ENCODE assay signal across 1 cellular context in the genomic region with DNA sequence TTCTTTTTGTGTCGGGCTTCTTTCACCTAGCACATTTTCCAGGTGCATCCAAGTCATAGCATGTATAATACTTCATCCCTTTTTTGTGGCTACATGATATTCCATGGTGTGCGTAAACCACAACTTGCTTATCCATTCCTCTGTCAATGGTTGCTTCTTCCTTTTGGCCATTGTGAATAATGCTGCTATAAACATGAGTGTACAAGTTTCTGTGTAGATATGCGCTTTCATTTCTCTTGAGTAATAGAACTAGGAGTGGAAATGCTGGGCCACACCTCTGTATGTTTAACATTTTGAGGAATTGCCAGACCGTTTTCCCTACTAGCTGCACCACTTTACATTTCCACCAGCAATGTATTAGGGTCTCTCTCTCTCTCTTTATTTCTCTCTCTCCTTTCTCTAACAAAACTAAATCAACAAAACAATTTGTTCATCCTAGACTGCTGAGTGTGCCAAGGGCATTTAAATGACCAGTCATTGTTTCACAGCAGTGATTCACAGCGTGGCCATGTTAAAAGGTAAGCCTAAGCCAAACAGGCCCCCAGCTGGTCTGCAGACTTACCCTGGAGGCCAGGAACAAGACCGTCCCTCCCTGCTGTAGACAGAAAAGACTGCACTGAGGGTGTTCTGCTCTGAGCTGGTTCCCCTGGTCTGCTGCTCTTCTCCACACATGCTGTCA.
TF ChIP-seq lines count a peak whose summit lies in the region.

No MANE protein-coding gene starts in this region.

TF ChIP-seq in HCT116, 20 proteins besides CTCF, POLR2A, EP300 and RAD21 (continued from another document):
- TF ChIP-seq, protein P1, sequence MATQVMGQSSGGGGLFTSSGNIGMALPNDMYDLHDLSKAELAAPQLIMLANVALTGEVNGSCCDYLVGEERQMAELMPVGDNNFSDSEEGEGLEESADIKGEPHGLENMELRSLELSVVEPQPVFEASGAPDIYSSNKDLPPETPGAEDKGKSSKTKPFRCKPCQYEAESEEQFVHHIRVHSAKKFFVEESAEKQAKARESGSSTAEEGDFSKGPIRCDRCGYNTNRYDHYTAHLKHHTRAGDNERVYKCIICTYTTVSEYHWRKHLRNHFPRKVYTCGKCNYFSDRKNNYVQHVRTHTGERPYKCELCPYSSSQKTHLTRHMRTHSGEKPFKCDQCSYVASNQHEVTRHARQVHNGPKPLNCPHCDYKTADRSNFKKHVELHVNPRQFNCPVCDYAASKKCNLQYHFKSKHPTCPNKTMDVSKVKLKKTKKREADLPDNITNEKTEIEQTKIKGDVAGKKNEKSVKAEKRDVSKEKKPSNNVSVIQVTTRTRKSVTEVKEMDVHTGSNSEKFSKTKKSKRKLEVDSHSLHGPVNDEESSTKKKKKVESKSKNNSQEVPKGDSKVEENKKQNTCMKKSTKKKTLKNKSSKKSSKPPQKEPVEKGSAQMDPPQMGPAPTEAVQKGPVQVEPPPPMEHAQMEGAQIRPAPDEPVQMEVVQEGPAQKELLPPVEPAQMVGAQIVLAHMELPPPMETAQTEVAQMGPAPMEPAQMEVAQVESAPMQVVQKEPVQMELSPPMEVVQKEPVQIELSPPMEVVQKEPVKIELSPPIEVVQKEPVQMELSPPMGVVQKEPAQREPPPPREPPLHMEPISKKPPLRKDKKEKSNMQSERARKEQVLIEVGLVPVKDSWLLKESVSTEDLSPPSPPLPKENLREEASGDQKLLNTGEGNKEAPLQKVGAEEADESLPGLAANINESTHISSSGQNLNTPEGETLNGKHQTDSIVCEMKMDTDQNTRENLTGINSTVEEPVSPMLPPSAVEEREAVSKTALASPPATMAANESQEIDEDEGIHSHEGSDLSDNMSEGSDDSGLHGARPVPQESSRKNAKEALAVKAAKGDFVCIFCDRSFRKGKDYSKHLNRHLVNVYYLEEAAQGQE (IDR thresholded peaks at IDR 0.05; ENCODE audit: low read depth), result no peak
- TF ChIP-seq, protein P2, sequence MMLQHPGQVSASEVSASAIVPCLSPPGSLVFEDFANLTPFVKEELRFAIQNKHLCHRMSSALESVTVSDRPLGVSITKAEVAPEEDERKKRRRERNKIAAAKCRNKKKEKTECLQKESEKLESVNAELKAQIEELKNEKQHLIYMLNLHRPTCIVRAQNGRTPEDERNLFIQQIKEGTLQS (IDR thresholded peaks at IDR 0.05), result no peak
- TF ChIP-seq POLR2AphosphoS5 (IDR thresholded peaks at IDR 0.05; ENCODE audit: low read depth, low read length) (no peak), ELF1 (IDR thresholded peaks at IDR 0.05; ENCODE audit: borderline replicate concordance, low read depth) (no peak), EZH2phosphoT487 (IDR thresholded peaks at IDR 0.05; ENCODE audit: borderline replicate concordance) (no peak), SIN3A (IDR thresholded peaks at IDR 0.05; ENCODE audit: low read depth) (no peak), EGR1 (IDR thresholded peaks at IDR 0.05; ENCODE audit: low read depth) (no peak), TCF7L2 (IDR thresholded peaks at IDR 0.05; ENCODE audit: borderline replicate concordance, extremely low read depth, insufficient read depth, insufficient read length) (no peak), CEBPB (IDR thresholded peaks at IDR 0.05; ENCODE audit: low read depth) (no peak), SRF (IDR thresholded peaks at IDR 0.05; ENCODE audit: low read depth) (no peak), EZH2 (IDR thresholded peaks at IDR 0.05) (no peak), ZFX (IDR thresholded peaks at IDR 0.05) (no peak), FOSL1 (IDR thresholded peaks at IDR 0.05; ENCODE audit: low read depth) (no peak), JUND (IDR thresholded peaks at IDR 0.05) (no peak)
- TF ChIP-seq, protein P3, sequence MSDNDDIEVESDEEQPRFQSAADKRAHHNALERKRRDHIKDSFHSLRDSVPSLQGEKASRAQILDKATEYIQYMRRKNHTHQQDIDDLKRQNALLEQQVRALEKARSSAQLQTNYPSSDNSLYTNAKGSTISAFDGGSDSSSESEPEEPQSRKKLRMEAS (IDR thresholded peaks at IDR 0.05), result no peak
- TF ChIP-seq, protein P4, sequence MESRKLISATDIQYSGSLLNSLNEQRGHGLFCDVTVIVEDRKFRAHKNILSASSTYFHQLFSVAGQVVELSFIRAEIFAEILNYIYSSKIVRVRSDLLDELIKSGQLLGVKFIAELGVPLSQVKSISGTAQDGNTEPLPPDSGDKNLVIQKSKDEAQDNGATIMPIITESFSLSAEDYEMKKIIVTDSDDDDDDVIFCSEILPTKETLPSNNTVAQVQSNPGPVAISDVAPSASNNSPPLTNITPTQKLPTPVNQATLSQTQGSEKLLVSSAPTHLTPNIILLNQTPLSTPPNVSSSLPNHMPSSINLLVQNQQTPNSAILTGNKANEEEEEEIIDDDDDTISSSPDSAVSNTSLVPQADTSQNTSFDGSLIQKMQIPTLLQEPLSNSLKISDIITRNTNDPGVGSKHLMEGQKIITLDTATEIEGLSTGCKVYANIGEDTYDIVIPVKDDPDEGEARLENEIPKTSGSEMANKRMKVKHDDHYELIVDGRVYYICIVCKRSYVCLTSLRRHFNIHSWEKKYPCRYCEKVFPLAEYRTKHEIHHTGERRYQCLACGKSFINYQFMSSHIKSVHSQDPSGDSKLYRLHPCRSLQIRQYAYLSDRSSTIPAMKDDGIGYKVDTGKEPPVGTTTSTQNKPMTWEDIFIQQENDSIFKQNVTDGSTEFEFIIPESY (IDR thresholded peaks at IDR 0.05; ENCODE audit: extremely low read depth, insufficient replicate concordance, low read length), result no peak
